ENCODE assay signal across 16 cellular contexts in the genomic region with DNA sequence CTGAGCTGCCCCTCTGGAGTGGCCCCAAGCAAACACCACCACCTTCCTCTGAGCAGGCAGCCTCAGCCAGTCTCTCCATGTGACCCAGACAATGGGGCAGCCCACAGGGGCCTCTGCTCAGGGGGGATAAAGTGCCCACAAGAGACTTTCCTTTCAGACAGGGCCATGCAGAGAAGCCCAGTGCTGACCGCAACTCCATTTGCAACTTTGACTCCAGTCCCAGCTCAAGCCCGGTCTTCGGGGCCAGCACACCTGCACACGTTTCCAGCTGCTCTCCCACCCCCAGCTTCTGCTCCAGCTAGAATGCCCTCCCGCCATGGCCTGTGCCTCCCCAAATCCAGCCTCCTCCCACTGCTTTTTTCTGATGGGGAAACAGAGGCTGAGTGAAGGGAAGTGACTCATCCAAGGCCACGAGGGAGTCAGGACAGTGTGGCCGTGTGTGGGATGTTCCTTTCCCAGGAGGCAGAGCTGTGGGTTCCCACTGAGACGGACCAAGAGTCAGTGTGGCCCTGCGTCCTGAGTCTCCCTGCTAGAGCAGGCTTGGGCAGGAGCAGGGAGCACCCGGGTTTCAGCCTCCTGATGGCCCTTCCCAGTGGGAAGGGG.
DNase-seq lines count a peak whose midpoint lies in the region; ATAC-seq and TF ChIP-seq lines count a peak whose summit lies in the region.
"Had no signal": no experiment of that assay in that cellular context is flagged by ENCODE, and none has a peak within 500 bp of the region (broad histone marks: within the 10 kb centered on the region; RNA-seq: fewer than 3 reads in every experiment).

No MANE protein-coding gene starts in this region.

- H3K4me1 Mint-ChIP-seq in MCF 10A (ENCODE audit: insufficient read depth, unreplicated experiment) (peaks cover 24% of the 10 kb centered on the region), brain (peaks cover 100% of the 10 kb centered on the region), mesothelial cell of epicardium (peaks cover 83% of the 10 kb centered on the region)
- H3K4me1 Mint-ChIP-seq in activated CD4-positive, alpha-beta memory T cell treated with anti-CD3 and anti-CD28 coated beads, Interleukin-2, amount 10 ng/mL, durations not matched to agents 7 days and 5 days: no peaks in the 10 kb centered on the region

- H3K27ac Mint-ChIP-seq in MCF 10A (ENCODE audit: low read depth, unreplicated experiment): no peak overlapping the region
- H3K27ac Mint-ChIP-seq in brain: peak overlapping the region; percentile 49 to 91 (median 69)
- H3K27ac Mint-ChIP-seq in mesothelial cell of epicardium: peak overlapping the region; percentile 6
- no peak overlapping the region for H3K27ac Mint-ChIP-seq in activated CD4-positive, alpha-beta memory T cell treated with anti-CD3 and anti-CD28 coated beads, Interleukin-2, amount 10 ng/mL, durations not matched to agents 7 days and 5 days

- BruUV-seq in MCF 10A (replicated peaks; lab: Mats Ljungman, UMichigan): no TSS peak

- intact Hi-C loops in breast epithelium (cut with DNase I; ENCODE audit: low total_unique reads): loop anchor here (10.0 kb wide), 1 partner anchor 1136 kb away; no protein-coding TSS in a partner anchor
- intact Hi-C loops in MCF 10A (cut with micrococcal nuclease): no loop called here
- intact Hi-C loops in upper lobe of right lung (cut with DNase I): no loop called here

- no peak for TF ChIP-seq CTCF in breast epithelium (IDR thresholded peaks at IDR 0.05)
- TF ChIP-seq CTCF in MCF 10A (IDR thresholded peaks at IDR 0.05; ENCODE audit: unreplicated experiment): no peak
- TF ChIP-seq CTCF in brain (conservative IDR thresholded peaks at IDR 0.05): no peak
- TF ChIP-seq CTCF in mesothelial cell of epicardium (IDR thresholded peaks at IDR 0.05; ENCODE audit: unreplicated experiment): no peak
- no peak for TF ChIP-seq CTCF in upper lobe of right lung (IDR thresholded peaks at IDR 0.05)

- H3K36me3 Mint-ChIP-seq in MCF 10A (ENCODE audit: insufficient read depth, unreplicated experiment) (peaks cover 19% of the 10 kb centered on the region), brain (no peaks in the 10 kb centered on the region), mesothelial cell of epicardium (peaks cover 1% of the 10 kb centered on the region)
- H3K36me3 Mint-ChIP-seq in activated CD4-positive, alpha-beta memory T cell treated with anti-CD3 and anti-CD28 coated beads, Interleukin-2, amount 10 ng/mL, durations not matched to agents 7 days and 5 days (ENCODE audit: low read depth): no peaks in the 10 kb centered on the region

- H3K9me3 ChIP-seq in breast epithelium (no peaks in the 10 kb centered on the region), upper lobe of right lung (no peaks in the 10 kb centered on the region)

- H3K4me3 ChIP-seq in breast epithelium (no peak overlapping the region), upper lobe of right lung (no peak overlapping the region)
- H3K4me3 ChIP-seq: coronary artery had no signal

- no peak for TF ChIP-seq POLR2A in breast epithelium (IDR thresholded peaks at IDR 0.05)

- H3K4me1 ChIP-seq in breast epithelium (peaks cover 23 to 24% of the 10 kb centered on the region in 2 donors), upper lobe of right lung (peaks cover 91% of the 10 kb centered on the region)

- H3K27me3 Mint-ChIP-seq in MCF 10A (ENCODE audit: insufficient read depth, unreplicated experiment) (no peaks in the 10 kb centered on the region), brain (no peaks in the 10 kb centered on the region), mesothelial cell of epicardium (ENCODE audit: low read depth) (no peaks in the 10 kb centered on the region)
- no peaks in the 10 kb centered on the region for H3K27me3 Mint-ChIP-seq in activated CD4-positive, alpha-beta memory T cell treated with anti-CD3 and anti-CD28 coated beads, Interleukin-2, amount 10 ng/mL, durations not matched to agents 7 days and 5 days

- H3K9me3 Mint-ChIP-seq in MCF 10A (ENCODE audit: unreplicated experiment) (no peaks in the 10 kb centered on the region), brain (no peaks in the 10 kb centered on the region), mesothelial cell of epicardium (no peaks in the 10 kb centered on the region)
- H3K9me3 Mint-ChIP-seq in activated CD4-positive, alpha-beta memory T cell treated with anti-CD3 and anti-CD28 coated beads, Interleukin-2, amount 10 ng/mL, durations not matched to agents 7 days and 5 days: no peaks in the 10 kb centered on the region

- H3K4me3 Mint-ChIP-seq in MCF 10A (ENCODE audit: unreplicated experiment) (no peak overlapping the region), brain (no peak overlapping the region), mesothelial cell of epicardium (no peak overlapping the region)
- H3K4me3 Mint-ChIP-seq in activated CD4-positive, alpha-beta memory T cell treated with anti-CD3 and anti-CD28 coated beads, Interleukin-2, amount 10 ng/mL, durations not matched to agents 7 days and 5 days: no peak overlapping the region

- CTCF ChIA-PET in MCF 10A (lab: Yijun Ruan, JAX): interaction anchor here (0.7 kb wide), 1 partner anchor 110 kb away, joined by 5 read pairs; no protein-coding TSS in a partner anchor
- CTCF ChIA-PET in activated CD4-positive, alpha-beta memory T cell treated with anti-CD3 and anti-CD28 coated beads, Interleukin-2, amount 10 ng/mL, durations not matched to agents 7 days and 5 days (lab: Charles Lee): no interaction called here

- POLR2A ChIA-PET in MCF 10A (lab: Yijun Ruan, JAX): interaction anchor here (0.6 kb wide), 2 partner anchors 16 to 18 kb away, joined by 3 to 4 read pairs; no protein-coding TSS in a partner anchor
- POLR2A ChIA-PET in activated CD4-positive, alpha-beta memory T cell treated with anti-CD3 and anti-CD28 coated beads, Interleukin-2, amount 10 ng/mL, durations not matched to agents 7 days and 5 days (lab: Charles Lee): no interaction called here

- H3K27me3 ChIP-seq in breast epithelium (no peaks in the 10 kb centered on the region), upper lobe of right lung (no peaks in the 10 kb centered on the region)

- peak overlapping the region; percentile 35 to 81 for H3K27ac ChIP-seq in breast epithelium
- peak overlapping the region; percentile 79 for H3K27ac ChIP-seq in upper lobe of right lung

- DNase-seq in breast epithelium (ENCODE audit: low spot score in 2 of 2): no peak
- no peak for DNase-seq in MCF 10A (ENCODE audit: unreplicated experiment)
- no peak for DNase-seq in mesothelial cell of epicardium (ENCODE audit: low spot score in 2 of 2, unreplicated experiment in 2 of 2)
- no peak for DNase-seq in upper lobe of right lung
- no peak for DNase-seq in stimulated activated CD4-positive, alpha-beta T cell treated with anti-CD3 and anti-CD28 coated beads, Interleukin-4, amount 100 ng/mL, for 4 hours
- DNase-seq in NCI-H1436 (lab: John Stamatoyannopoulos, UW): no peak
- DNase-seq in activated CD4-positive, alpha-beta memory T cell treated with anti-CD3 and anti-CD28 coated beads, Interleukin-2, amount 10 ng/mL, durations not matched to agents 7 days and 5 days: no peak
- DNase-seq: activated T-cell treated with anti-CD3 and anti-CD28 coated beads, Interleukin-2, amount 50 U/mL, for 48 hours; amniotic stem cell; Calu3; NCI-H2029; NCI-H524; posterior cingulate gyrus had no signal

- ATAC-seq in upper lobe of right lung: peak; percentile 59
- ATAC-seq: esophagus mucosa had no signal

- no peaks in the 10 kb centered on the region for H3K36me3 ChIP-seq in breast epithelium
- no peaks in the 10 kb centered on the region for H3K36me3 ChIP-seq in upper lobe of right lung

Comparison
In these comparisons a context has a peak if more than half of its experiments do, and no peak if none do; other contexts are left out.
1. H3K27ac Mint-ChIP-seq: peak in brain (5 of 5) and mesothelial cell of epicardium (single experiment); none in MCF 10A (single experiment) and activated CD4-positive, alpha-beta memory T cell treated with anti-CD3 and anti-CD28 coated beads, Interleukin-2, amount 10 ng/mL, durations not matched to agents 7 days and 5 days (single experiment).